ENCODE assay signal across 28 cellular contexts in genomic region chr16:86063696-86064405, GRCh38.
"Had no signal": no experiment of that assay in that cellular context is flagged by ENCODE, and none has a peak within 500 bp of the region (broad histone marks: within the 10 kb centered on the region; RNA-seq: fewer than 3 reads in every experiment).

No MANE protein-coding gene starts in this region.

- H3K9me3 Mint-ChIP-seq: activated CD8-positive, alpha-beta T cell treated with anti-CD3 and anti-CD28 coated beads for 36 hours; activated T-cell treated with anti-CD3 and anti-CD28 coated beads, Interleukin-2, amount 50 U/mL, for 72 hours; dendritic cell treated with granulocyte-macrophage colony-stimulating factor and Interleukin-4, amounts not matched to agents 40 ng/mL and 50 ng/mL, for 4 days; mesothelial cell of epicardium; naive B cell; neural crest cell; stimulated activated naive CD8-positive, alpha-beta T cell treated with anti-CD3 and anti-CD28 coated beads, Interleukin-15, Interleukin-2, amounts not matched to agents 100 ng/mL and 50 ng/mL, for 24 hours had no signal

- H3K36me3 ChIP-seq: right lobe of liver, thoracic aorta, uterus had no signal

- H3K4me1 Mint-ChIP-seq: activated CD8-positive, alpha-beta memory T cell treated with anti-CD3 and anti-CD28 coated beads, Interleukin-2, amount 10 ng/mL, durations not matched to agents 7 days and 5 days; endodermal cell; mesothelial cell of epicardium; naive B cell; WTC11 had no signal

- H3K27ac ChIP-seq: right lobe of liver, thoracic aorta, uterus had no signal

- H3K27me3 Mint-ChIP-seq: stimulated activated naive CD8-positive, alpha-beta T cell treated with anti-CD3 and anti-CD28 coated beads, Interleukin-15, Interleukin-2, amounts not matched to agents 100 ng/mL and 50 ng/mL, for 24 hours had no signal

- ATAC-seq: activated CD8-positive, alpha-beta memory T cell treated with anti-CD3 and anti-CD28 coated beads, Interleukin-2, amount 10 ng/mL, durations not matched to agents 7 days and 5 days; activated CD8-positive, alpha-beta T cell treated with anti-CD3 and anti-CD28 coated beads for 36 hours; activated T-cell treated with anti-CD3 and anti-CD28 coated beads, Interleukin-2, amount 50 U/mL, for 72 hours; esophagus mucosa; left colon; right lobe of liver; WTC11 had no signal

- H3K4me1 ChIP-seq: right lobe of liver had no signal

- FAIRE-seq: keratinocyte had no signal

- H3K36me3 Mint-ChIP-seq: activated CD8-positive, alpha-beta memory T cell treated with anti-CD3 and anti-CD28 coated beads, Interleukin-2, amount 10 ng/mL, durations not matched to agents 7 days and 5 days; mesothelial cell of epicardium; naive B cell; WTC11 had no signal

- H3K27ac Mint-ChIP-seq: activated CD8-positive, alpha-beta memory T cell treated with anti-CD3 and anti-CD28 coated beads, Interleukin-2, amount 10 ng/mL, durations not matched to agents 7 days and 5 days; activated CD8-positive, alpha-beta T cell treated with anti-CD3 and anti-CD28 coated beads for 36 hours; activated T-cell treated with anti-CD3 and anti-CD28 coated beads, Interleukin-2, amount 50 U/mL, for 72 hours; dendritic cell treated with granulocyte-macrophage colony-stimulating factor and Interleukin-4, amounts not matched to agents 40 ng/mL and 50 ng/mL, for 4 days; endodermal cell; mesothelial cell of epicardium; naive B cell; stimulated activated naive CD8-positive, alpha-beta T cell treated with anti-CD3 and anti-CD28 coated beads, Interleukin-15, Interleukin-2, amounts not matched to agents 100 ng/mL and 50 ng/mL, for 24 hours; WTC11 had no signal

- H3K27me3 ChIP-seq: right lobe of liver, uterus had no signal

- DNase-seq: activated CD4-positive, alpha-beta T cell treated with anti-CD3 and anti-CD28 coated beads, Interleukin-2, amount 50 U/mL, for 1 hour; activated CD8-positive, alpha-beta memory T cell treated with anti-CD3 and anti-CD28 coated beads, Interleukin-2, amount 10 ng/mL, durations not matched to agents 7 days and 5 days; activated CD8-positive, alpha-beta T cell treated with anti-CD3 and anti-CD28 coated beads for 36 hours; activated naive CD4-positive, alpha-beta T cell treated with Interleukin-2 at 50 U/mL for 16 hours; activated T-cell treated with anti-CD3 and anti-CD28 coated beads for 4 hours; activated T-cell treated with anti-CD3 and anti-CD28 coated beads, Interleukin-2, amount 50 U/mL, for 72 hours; amygdala; caudate nucleus; endodermal cell; foreskin fibroblast; head of caudate nucleus; hippocampal formation; naive B cell; stimulated activated CD4-positive, alpha-beta T cell treated with anti-CD3 and anti-CD28 coated beads, Interleukin-12 subunit alpha, Interleukin-12 subunit beta, amount 100 ng/mL, for 4 hours; stimulated activated CD4-positive, alpha-beta T cell treated with anti-CD3 and anti-CD28 coated beads, Interleukin-4, amount 100 ng/mL, for 1 hour; T-helper 2 cell; trophoblast cell; uterus had no signal

- H3K4me3 Mint-ChIP-seq: activated CD8-positive, alpha-beta memory T cell treated with anti-CD3 and anti-CD28 coated beads, Interleukin-2, amount 10 ng/mL, durations not matched to agents 7 days and 5 days; activated CD8-positive, alpha-beta T cell treated with anti-CD3 and anti-CD28 coated beads for 36 hours; activated T-cell treated with anti-CD3 and anti-CD28 coated beads, Interleukin-2, amount 50 U/mL, for 72 hours; dendritic cell treated with granulocyte-macrophage colony-stimulating factor and Interleukin-4, amounts not matched to agents 40 ng/mL and 50 ng/mL, for 4 days; endodermal cell; mesothelial cell of epicardium; naive B cell; neural crest cell; stimulated activated naive CD8-positive, alpha-beta T cell treated with anti-CD3 and anti-CD28 coated beads, Interleukin-15, Interleukin-2, amounts not matched to agents 100 ng/mL and 50 ng/mL, for 24 hours; WTC11 had no signal

- H3K4me3 ChIP-seq: right lobe of liver, thoracic aorta, uterus had no signal

- H3K9me3 ChIP-seq: right lobe of liver, thoracic aorta, uterus had no signal
